Comparison of ENCODE assay signal across 8 cellular contexts in genomic region chr5:172939045-172939444, GRCh38. TPM values are rescaled to one million over a fixed set of nuclear protein-coding genes. Genes with fewer than 3 reads are reported as not detected.
A peak's percentile ranks its signal among the peaks of the same experiment; 100 is the strongest.
DNase-seq lines count a peak whose midpoint lies in the region; ATAC-seq and TF ChIP-seq lines count a peak whose summit lies in the region.

No MANE protein-coding gene starts in this region.

- H3K36me3 ChIP-seq in cardiac muscle cell, result no peaks in the 10 kb centered on the region

- peaks cover 14% of the 10 kb centered on the region for H3K36me3 Mint-ChIP-seq in type B pancreatic cell
- no peaks in the 10 kb centered on the region for H3K36me3 Mint-ChIP-seq in activated T-helper 2 cell treated with anti-CD3 and anti-CD28 coated beads, Interferon-gamma antibody, Interleukin-2, Interleukin-4, amounts not matched to agents 10 μg/mL and 5 μg/mL and 100 μg/mL, durations not matched to agents 14 hours and 24 hours and 36 hours (ENCODE audit: low read depth)

- no peaks in the 10 kb centered on the region for H3K9me3 Mint-ChIP-seq in type B pancreatic cell
- no peaks in the 10 kb centered on the region for H3K9me3 Mint-ChIP-seq in activated T-helper 2 cell treated with anti-CD3 and anti-CD28 coated beads, Interferon-gamma antibody, Interleukin-2, Interleukin-4, amounts not matched to agents 10 μg/mL and 5 μg/mL and 100 μg/mL, durations not matched to agents 14 hours and 24 hours and 36 hours

- H3K27ac Mint-ChIP-seq in type B pancreatic cell, result no peak overlapping the region
- no peak overlapping the region for H3K27ac Mint-ChIP-seq in activated T-helper 2 cell treated with anti-CD3 and anti-CD28 coated beads, Interferon-gamma antibody, Interleukin-2, Interleukin-4, amounts not matched to agents 10 μg/mL and 5 μg/mL and 100 μg/mL, durations not matched to agents 14 hours and 24 hours and 36 hours

- ATAC-seq in GM18520 (IDR thresholded peaks at IDR 0.05; ENCODE audit: unreplicated experiment), result no peak

- H3K27me3 ChIP-seq in cardiac muscle cell, result no peaks in the 10 kb centered on the region

- peak; percentile 35 for TF ChIP-seq CTCF in cardiac muscle cell (IDR thresholded peaks at IDR 0.05; ENCODE audit: low read depth, low read length)
- peak; percentile 21 for TF ChIP-seq CTCF in fibroblast of the aortic adventitia (IDR thresholded peaks at IDR 0.05; ENCODE audit: insufficient read depth, low read length)
- peak; percentile 46 for TF ChIP-seq CTCF in type B pancreatic cell (conservative IDR thresholded peaks at IDR 0.05)
- TF ChIP-seq CTCF in GM20000 (IDR thresholded peaks at IDR 0.05; ENCODE audit: extremely low read depth, missing control alignments), result no peak

- H3K4me1 ChIP-seq in cardiac muscle cell (ENCODE audit: low read depth), result peaks cover 22% of the 10 kb centered on the region

- no peaks in the 10 kb centered on the region for H3K27me3 Mint-ChIP-seq in type B pancreatic cell
- no peaks in the 10 kb centered on the region for H3K27me3 Mint-ChIP-seq in activated T-helper 2 cell treated with anti-CD3 and anti-CD28 coated beads, Interferon-gamma antibody, Interleukin-2, Interleukin-4, amounts not matched to agents 10 μg/mL and 5 μg/mL and 100 μg/mL, durations not matched to agents 14 hours and 24 hours and 36 hours (ENCODE audit: low read depth)

- DNase-seq in cardiac muscle cell (ENCODE audit: low read depth in 1 of 2, low spot score in 1 of 2) (peak; percentile 37 to 62), cardiac septum (ENCODE audit: low spot score) (no peak), RKO (ENCODE audit: low spot score) (peak; percentile 32), fibroblast of the aortic adventitia (ENCODE audit: low read depth) (no peak), type B pancreatic cell (ENCODE audit: extremely low spot score, unreplicated experiment) (no peak), GM20000 (ENCODE audit: low spot score) (no peak)
- DNase-seq in activated T-helper 2 cell treated with anti-CD3 and anti-CD28 coated beads, Interferon-gamma antibody, Interleukin-2, Interleukin-4, amounts not matched to agents 10 μg/mL and 5 μg/mL and 100 μg/mL, durations not matched to agents 14 hours and 24 hours and 36 hours (ENCODE audit: low spot score), result no peak

- H3K9me3 ChIP-seq in cardiac muscle cell (ENCODE audit: low read depth), result no peaks in the 10 kb centered on the region

- no peak overlapping the region for H3K4me3 Mint-ChIP-seq in type B pancreatic cell
- H3K4me3 Mint-ChIP-seq in activated T-helper 2 cell treated with anti-CD3 and anti-CD28 coated beads, Interferon-gamma antibody, Interleukin-2, Interleukin-4, amounts not matched to agents 10 μg/mL and 5 μg/mL and 100 μg/mL, durations not matched to agents 14 hours and 24 hours and 36 hours (ENCODE audit: low read depth), result no peak overlapping the region

- no peak overlapping the region for H3K27ac ChIP-seq in cardiac muscle cell

- H3K4me1 Mint-ChIP-seq in type B pancreatic cell (ENCODE audit: unreplicated experiment), result peaks cover 32% of the 10 kb centered on the region
- no peaks in the 10 kb centered on the region for H3K4me1 Mint-ChIP-seq in activated T-helper 2 cell treated with anti-CD3 and anti-CD28 coated beads, Interferon-gamma antibody, Interleukin-2, Interleukin-4, amounts not matched to agents 10 μg/mL and 5 μg/mL and 100 μg/mL, durations not matched to agents 14 hours and 24 hours and 36 hours (ENCODE audit: low read depth)

- intact Hi-C loops in cardiac septum (cut with DNase I), result no loop called here
- intact Hi-C loops in activated T-helper 2 cell treated with anti-CD3 and anti-CD28 coated beads, Interferon-gamma antibody, Interleukin-2, Interleukin-4, amounts not matched to agents 10 μg/mL and 5 μg/mL and 100 μg/mL, durations not matched to agents 14 hours and 24 hours and 36 hours (cut with micrococcal nuclease), result no loop called here

- H3K4me3 ChIP-seq in cardiac muscle cell, result no peak overlapping the region
- H3K4me3 ChIP-seq in fibroblast of the aortic adventitia (ENCODE audit: low read depth, low read length), result no peak overlapping the region

RNA-seq across cellular contexts. Expression of gene RPL26L1, which starts 20.2 kb away (rescaled TPM):
- total RNA-seq in cardiac muscle cell (56.7 and 73.4 TPM in 2 replicates), cardiac septum (28.1 TPM), fibroblast of the aortic adventitia (ENCODE audit: low replicate concordance) (47.3 and 54.9 TPM in 2 replicates), type B pancreatic cell (ENCODE audit: low replicate concordance) (40.4 and 54.2 TPM in 2 replicates)
- 91.4 and 108 TPM in 2 replicates for polyA plus RNA-seq in cardiac muscle cell
- 59.1 and 64.3 TPM in 2 replicates for total RNA-seq in activated T-helper 2 cell treated with anti-CD3 and anti-CD28 coated beads, Interferon-gamma antibody, Interleukin-2, Interleukin-4, amounts not matched to agents 10 μg/mL and 5 μg/mL and 100 μg/mL, durations not matched to agents 14 hours and 24 hours and 36 hours

RNA-seq across cellular contexts. Expression of gene ATP6V0E1, which starts 44.5 kb away (rescaled TPM):
- total RNA-seq in cardiac muscle cell (52.2 and 64.2 TPM in 2 replicates), cardiac septum (201 TPM), fibroblast of the aortic adventitia (ENCODE audit: low replicate concordance) (224 and 229 TPM in 2 replicates), type B pancreatic cell (ENCODE audit: low replicate concordance) (141 and 227 TPM in 2 replicates)
- polyA plus RNA-seq in cardiac muscle cell, result 224 and 301 TPM in 2 replicates
- total RNA-seq in activated T-helper 2 cell treated with anti-CD3 and anti-CD28 coated beads, Interferon-gamma antibody, Interleukin-2, Interleukin-4, amounts not matched to agents 10 μg/mL and 5 μg/mL and 100 μg/mL, durations not matched to agents 14 hours and 24 hours and 36 hours, result 147 and 148 TPM in 2 replicates

Comparison
In these comparisons a context has a peak if more than half of its experiments do, and no peak if none do; other contexts are left out.
1. DNase-seq: peak in cardiac muscle cell (2 of 2) and RKO (single experiment); none in cardiac septum (single experiment), fibroblast of the aortic adventitia (single experiment), type B pancreatic cell (single experiment), activated T-helper 2 cell treated with anti-CD3 and anti-CD28 coated beads, Interferon-gamma antibody, Interleukin-2, Interleukin-4, amounts not matched to agents 10 μg/mL and 5 μg/mL and 100 μg/mL, durations not matched to agents 14 hours and 24 hours and 36 hours (single experiment) and GM20000 (single experiment).